ENCODE assay signal across 26 cellular contexts in the genomic region with DNA sequence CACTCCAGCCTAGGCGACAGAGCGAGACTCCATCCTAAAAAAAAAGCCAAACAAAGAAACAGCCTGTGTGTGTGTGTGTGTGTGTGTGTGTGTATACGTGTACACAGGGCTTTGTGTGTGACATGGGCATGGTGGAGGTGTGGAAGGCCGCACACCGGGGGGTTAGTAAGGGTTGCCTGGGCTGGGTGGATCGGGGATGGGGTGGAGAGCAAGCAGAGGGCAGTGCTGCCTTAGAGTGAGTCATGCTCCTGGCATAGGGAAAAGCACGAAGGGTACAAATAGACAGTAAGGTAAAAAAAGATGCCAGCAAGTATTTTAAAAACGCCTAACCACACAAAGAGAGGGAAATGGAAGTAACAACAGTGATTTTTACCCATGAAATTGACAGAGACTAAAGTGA. TPM values are rescaled to one million over a fixed set of nuclear protein-coding genes. Genes with fewer than 3 reads are reported as not detected.
A peak's percentile ranks its signal among the peaks of the same experiment; 100 is the strongest.
DNase-seq lines count a peak whose midpoint lies in the region; ATAC-seq and TF ChIP-seq lines count a peak whose summit lies in the region.
"Had no signal": no experiment of that assay in that cellular context is flagged by ENCODE, and none has a peak within 500 bp of the region (broad histone marks: within the 10 kb centered on the region; RNA-seq: fewer than 3 reads in every experiment).

No MANE protein-coding gene starts in this region.

- H4K20me1 ChIP-seq in PC-3 (ENCODE audit: low read length): peaks cover 12% of the 10 kb centered on the region

- no peaks in the 10 kb centered on the region for H3K9me3 ChIP-seq in PC-3 (ENCODE audit: low read length)
- H3K9me3 ChIP-seq: Peyer's patch, spleen had no signal

- in situ Hi-C loops in brain microvascular endothelial cell (cut with HindIII; ENCODE audit: low pct_ligation_motif_present, low sequenced_read_pairs): no loop called here

- H3K4me3 ChIP-seq in PC-3 (ENCODE audit: low read length): no peak overlapping the region
- H3K4me3 ChIP-seq in brain microvascular endothelial cell (ENCODE audit: low read depth, low read length): no peak overlapping the region
- H3K4me3 ChIP-seq: Peyer's patch, spleen had no signal

- no peak for DNase-seq in activated naive CD4-positive, alpha-beta T cell treated with anti-CD3 and anti-CD28 coated beads, Interleukin-2, amount 10 ng/mL, durations not matched to agents 7 days and 5 days
- no peak for DNase-seq in HFFc6
- DNase-seq in omental fat pad (ENCODE audit: low spot score): no peak
- DNase-seq in PC-3: no peak
- no peak for DNase-seq in brain microvascular endothelial cell
- DNase-seq: activated CD4-positive, alpha-beta T cell treated with anti-CD3 and anti-CD28 coated beads, Interleukin-2, amount 10 ng/mL, durations not matched to agents 24 days and 14 days; Calu3; H7; Kasumi-1; kidney glomerular epithelial cell; NCI-H1048; NCI-H187 treated with DMSO at 0.1 percent for 48 hours; NCI-H526; nucleus accumbens; Peyer's patch; spleen; stimulated activated CD4-positive, alpha-beta T cell treated with anti-CD3 and anti-CD28 coated beads, Interleukin-4, amount 100 ng/mL, for 1 hour; stimulated activated naive B cell treated with anti-CD40 and anti-IgM and Interleukin-4, amounts not matched to agents 10 μg/mL and 1 μg/mL and 100 μg/mL, for 72 hours; T-helper 17 cell had no signal

- no peaks in the 10 kb centered on the region for H3K9me3 Mint-ChIP-seq in activated naive CD4-positive, alpha-beta T cell treated with anti-CD3 and anti-CD28 coated beads, Interleukin-2, amount 50 U/mL, for 24 hours
- H3K9me3 Mint-ChIP-seq in activated naive CD4-positive, alpha-beta T cell treated with anti-CD3 and anti-CD28 coated beads, Interleukin-2, amount 10 ng/mL, durations not matched to agents 7 days and 5 days: no peaks in the 10 kb centered on the region
- no peaks in the 10 kb centered on the region for H3K9me3 Mint-ChIP-seq in HFFc6
- H3K9me3 Mint-ChIP-seq: activated CD4-positive, alpha-beta T cell treated with anti-CD3 and anti-CD28 coated beads, Interleukin-2, amount 10 ng/mL, durations not matched to agents 24 days and 14 days; activated T-helper 17 cell treated with anti-CD3 and anti-CD28 coated beads, Interleukin-2, amount 50 U/mL, for 72 hours; dendritic cell treated with granulocyte-macrophage colony-stimulating factor and Interleukin-4, amounts not matched to agents 40 ng/mL and 50 ng/mL, for 4 days; stimulated activated naive B cell treated with anti-CD40 and anti-IgM and Interleukin-4, amounts not matched to agents 10 μg/mL and 1 μg/mL and 100 μg/mL, for 72 hours had no signal

- ATAC-seq in esophagus mucosa (peak; percentile 42), omental fat pad (ENCODE audit: low FRiP score) (peak; percentile 84), PC-3 (no peak), HG03097 (IDR thresholded peaks at IDR 0.05; ENCODE audit: low FRiP score, unreplicated experiment) (no peak)
- ATAC-seq: activated T-helper 17 cell treated with anti-CD3 and anti-CD28 coated beads, Interleukin-2, amount 50 U/mL, for 72 hours; stimulated activated naive B cell treated with anti-CD40 and anti-IgM and Interleukin-4, amounts not matched to agents 10 μg/mL and 1 μg/mL and 100 μg/mL, for 72 hours; T-helper 17 cell had no signal

- CTCF ChIA-PET in activated naive CD4-positive, alpha-beta T cell treated with anti-CD3 and anti-CD28 coated beads, Interleukin-2, amount 10 ng/mL, durations not matched to agents 7 days and 5 days (lab: Charles Lee): no interaction called here
- CTCF ChIA-PET in PC-3 (lab: Charles Lee): no interaction called here

- peaks cover 46% of the 10 kb centered on the region for H3K79me2 ChIP-seq in PC-3 (ENCODE audit: low read length)

- H3K27ac ChIP-seq in PC-3 (ENCODE audit: low read length) (no peak overlapping the region), brain microvascular endothelial cell (no peak overlapping the region)
- H3K27ac ChIP-seq: Peyer's patch, spleen had no signal

- POLR2A ChIA-PET in PC-3 (lab: Charles Lee; ENCODE audit: unreplicated experiment): no interaction called here

- H3K4me1 Mint-ChIP-seq in activated naive CD4-positive, alpha-beta T cell treated with anti-CD3 and anti-CD28 coated beads, Interleukin-2, amount 50 U/mL, for 24 hours: peaks cover 64% of the 10 kb centered on the region
- H3K4me1 Mint-ChIP-seq in activated naive CD4-positive, alpha-beta T cell treated with anti-CD3 and anti-CD28 coated beads, Interleukin-2, amount 10 ng/mL, durations not matched to agents 7 days and 5 days: peaks cover 50% of the 10 kb centered on the region
- H3K4me1 Mint-ChIP-seq in HFFc6 (ENCODE audit: low read depth): peaks cover 51% of the 10 kb centered on the region

- no TSS peak for BruUV-seq in PC-3 (replicated peaks; lab: Mats Ljungman, UMichigan)

- H3K4me3 Mint-ChIP-seq in activated naive CD4-positive, alpha-beta T cell treated with anti-CD3 and anti-CD28 coated beads, Interleukin-2, amount 50 U/mL, for 24 hours: peak overlapping the region; percentile 11
- no peak overlapping the region for H3K4me3 Mint-ChIP-seq in activated naive CD4-positive, alpha-beta T cell treated with anti-CD3 and anti-CD28 coated beads, Interleukin-2, amount 10 ng/mL, durations not matched to agents 7 days and 5 days
- no peak overlapping the region for H3K4me3 Mint-ChIP-seq in HFFc6
- H3K4me3 Mint-ChIP-seq: activated CD4-positive, alpha-beta T cell treated with anti-CD3 and anti-CD28 coated beads, Interleukin-2, amount 10 ng/mL, durations not matched to agents 24 days and 14 days; activated T-helper 17 cell treated with anti-CD3 and anti-CD28 coated beads, Interleukin-2, amount 50 U/mL, for 72 hours; dendritic cell treated with granulocyte-macrophage colony-stimulating factor and Interleukin-4, amounts not matched to agents 40 ng/mL and 50 ng/mL, for 4 days; stimulated activated naive B cell treated with anti-CD40 and anti-IgM and Interleukin-4, amounts not matched to agents 10 μg/mL and 1 μg/mL and 100 μg/mL, for 72 hours; T-helper 17 cell had no signal

- peaks cover 38% of the 10 kb centered on the region for H3K36me3 ChIP-seq in PC-3 (ENCODE audit: low read depth, low read length)
- H3K36me3 ChIP-seq in brain microvascular endothelial cell (replicated peaks): peaks cover 34% of the 10 kb centered on the region

- H3K4me2 ChIP-seq in PC-3 (ENCODE audit: low read length): no peak overlapping the region

- H3K9me2 ChIP-seq in PC-3 (replicated peaks; ENCODE audit: low read length): no peaks in the 10 kb centered on the region

- no peaks in the 10 kb centered on the region for H3K27me3 Mint-ChIP-seq in activated naive CD4-positive, alpha-beta T cell treated with anti-CD3 and anti-CD28 coated beads, Interleukin-2, amount 50 U/mL, for 24 hours
- no peaks in the 10 kb centered on the region for H3K27me3 Mint-ChIP-seq in activated naive CD4-positive, alpha-beta T cell treated with anti-CD3 and anti-CD28 coated beads, Interleukin-2, amount 10 ng/mL, durations not matched to agents 7 days and 5 days
- no peaks in the 10 kb centered on the region for H3K27me3 Mint-ChIP-seq in HFFc6 (ENCODE audit: insufficient read depth)
- H3K27me3 Mint-ChIP-seq: activated CD4-positive, alpha-beta T cell treated with anti-CD3 and anti-CD28 coated beads, Interleukin-2, amount 10 ng/mL, durations not matched to agents 24 days and 14 days; activated T-helper 17 cell treated with anti-CD3 and anti-CD28 coated beads, Interleukin-2, amount 50 U/mL, for 72 hours; dendritic cell treated with granulocyte-macrophage colony-stimulating factor and Interleukin-4, amounts not matched to agents 40 ng/mL and 50 ng/mL, for 4 days; stimulated activated naive B cell treated with anti-CD40 and anti-IgM and Interleukin-4, amounts not matched to agents 10 μg/mL and 1 μg/mL and 100 μg/mL, for 72 hours; T-helper 17 cell had no signal

- H3K4me1 ChIP-seq in PC-3 (ENCODE audit: insufficient read depth, low read length): peaks cover 28% of the 10 kb centered on the region

- no peaks in the 10 kb centered on the region for H3K27me3 ChIP-seq in PC-3 (ENCODE audit: low read length)
- H3K27me3 ChIP-seq in brain microvascular endothelial cell (replicated peaks): no peaks in the 10 kb centered on the region
- H3K27me3 ChIP-seq: Peyer's patch, spleen had no signal

- peaks cover 20% of the 10 kb centered on the region for H3K36me3 Mint-ChIP-seq in activated naive CD4-positive, alpha-beta T cell treated with anti-CD3 and anti-CD28 coated beads, Interleukin-2, amount 50 U/mL, for 24 hours
- H3K36me3 Mint-ChIP-seq in activated naive CD4-positive, alpha-beta T cell treated with anti-CD3 and anti-CD28 coated beads, Interleukin-2, amount 10 ng/mL, durations not matched to agents 7 days and 5 days: peaks cover 72% of the 10 kb centered on the region
- peaks cover 35% of the 10 kb centered on the region for H3K36me3 Mint-ChIP-seq in HFFc6 (ENCODE audit: low read depth)

- peak overlapping the region; percentile 33 for H3K27ac Mint-ChIP-seq in activated naive CD4-positive, alpha-beta T cell treated with anti-CD3 and anti-CD28 coated beads, Interleukin-2, amount 50 U/mL, for 24 hours
- H3K27ac Mint-ChIP-seq in activated naive CD4-positive, alpha-beta T cell treated with anti-CD3 and anti-CD28 coated beads, Interleukin-2, amount 10 ng/mL, durations not matched to agents 7 days and 5 days: no peak overlapping the region
- peak overlapping the region; percentile 36 for H3K27ac Mint-ChIP-seq in HFFc6
- H3K27ac Mint-ChIP-seq: activated CD4-positive, alpha-beta T cell treated with anti-CD3 and anti-CD28 coated beads, Interleukin-2, amount 10 ng/mL, durations not matched to agents 24 days and 14 days; activated T-helper 17 cell treated with anti-CD3 and anti-CD28 coated beads, Interleukin-2, amount 50 U/mL, for 72 hours; dendritic cell treated with granulocyte-macrophage colony-stimulating factor and Interleukin-4, amounts not matched to agents 40 ng/mL and 50 ng/mL, for 4 days; stimulated activated naive B cell treated with anti-CD40 and anti-IgM and Interleukin-4, amounts not matched to agents 10 μg/mL and 1 μg/mL and 100 μg/mL, for 72 hours had no signal

- H3F3A ChIP-seq in PC-3 (ENCODE audit: low read length, unreplicated experiment): no peaks in the 10 kb centered on the region

- no peak for TF ChIP-seq CTCF in HFFc6 (IDR thresholded peaks at IDR 0.05)
- TF ChIP-seq CTCF in omental fat pad (IDR thresholded peaks at IDR 0.05): no peak
- no peak for TF ChIP-seq CTCF in PC-3 (conservative IDR thresholded peaks at IDR 0.05; ENCODE audit: low read depth, low read length)
- TF ChIP-seq CTCF in brain microvascular endothelial cell (IDR thresholded peaks at IDR 0.05; ENCODE audit: low read depth, low read length, missing control alignments): no peak

- intact Hi-C loops in PC-3 (cut with micrococcal nuclease): no loop called here

- H3K9ac ChIP-seq in PC-3 (ENCODE audit: low read length): no peak overlapping the region

- no peak overlapping the region for H2AFZ ChIP-seq in PC-3 (ENCODE audit: low read length)

RNA-seq across cellular contexts. Expression of a gene that starts 6.2 kb away (rescaled TPM):
- 100 to 1,000 TPM in 4 of 6 experiments, 10 to 100 TPM in 2; 98.9 to 111 (median 105) TPM for total RNA-seq in HFFc6 (2021; fragmentation: NEBNext Ultra II Directional; extraction: Animal tissue kit (Norgen Biotek cat#: 25700))
- total RNA-seq in esophagus mucosa (71.1 TPM), omental fat pad (10 to 100 TPM; 77.0 to 87.8 (median 82.3) TPM), PC-3 (2014; rRNA removed) (101 and 128 TPM in 2 replicates)

RNA-seq across cellular contexts. Expression of a gene that starts 36.8 kb away (rescaled TPM):
- total RNA-seq in HFFc6 (2021; fragmentation: NEBNext Ultra II Directional; extraction: Animal tissue kit (Norgen Biotek cat#: 25700)): not detected
- 0.64 TPM for total RNA-seq in esophagus mucosa
- 100 to 1,000 TPM in 3 of 4 donors, 10 to 100 TPM in 1; 75.0 to 252 (median 113) TPM for total RNA-seq in omental fat pad
- not detected in 2 replicates for total RNA-seq in PC-3 (2014; rRNA removed)
- total RNA-seq: activated CD4-positive, alpha-beta T cell treated with anti-CD3 and anti-CD28 coated beads, Interleukin-2, amount 10 ng/mL, durations not matched to agents 24 days and 14 days; activated T-helper 17 cell treated with anti-CD3 and anti-CD28 coated beads, Interleukin-2, amount 50 U/mL, for 72 hours; Calu3; fibroblast of lung; renal cortical epithelial cell; T-helper 17 cell had no signal

Comparison
In these comparisons a context has a peak if more than half of its experiments do, and no peak if none do; other contexts are left out.
1. ATAC-seq: peak in esophagus mucosa (single experiment) and omental fat pad (single experiment); none in PC-3 (single experiment) and HG03097 (single experiment).
2. RNA of a gene that starts 36.8 kb away (total RNA-seq): 75.0 to 252 TPM in omental fat pad; 0.64 TPM in esophagus mucosa (single experiment), not detected in HFFc6 and not detected in PC-3; every median in the first group is over 10 times any median in the second.